1 cellular context compared by ENCODE assay signal in genomic region chr2:168246483-168247340, GRCh38.
TF ChIP-seq lines count a peak whose summit lies in the region.

No MANE protein-coding gene starts in this region.

TF ChIP-seq in HepG2, 621 proteins besides CTCF, POLR2A, EP300 and RAD21 (continued from another document and continues in another):
- TF ChIP-seq ZNF180 (CRISPR knock-in tag; IDR thresholded peaks at IDR 0.05; ENCODE audit: borderline replicate concordance, low read depth) = no peak
- TF ChIP-seq, protein P1, sequence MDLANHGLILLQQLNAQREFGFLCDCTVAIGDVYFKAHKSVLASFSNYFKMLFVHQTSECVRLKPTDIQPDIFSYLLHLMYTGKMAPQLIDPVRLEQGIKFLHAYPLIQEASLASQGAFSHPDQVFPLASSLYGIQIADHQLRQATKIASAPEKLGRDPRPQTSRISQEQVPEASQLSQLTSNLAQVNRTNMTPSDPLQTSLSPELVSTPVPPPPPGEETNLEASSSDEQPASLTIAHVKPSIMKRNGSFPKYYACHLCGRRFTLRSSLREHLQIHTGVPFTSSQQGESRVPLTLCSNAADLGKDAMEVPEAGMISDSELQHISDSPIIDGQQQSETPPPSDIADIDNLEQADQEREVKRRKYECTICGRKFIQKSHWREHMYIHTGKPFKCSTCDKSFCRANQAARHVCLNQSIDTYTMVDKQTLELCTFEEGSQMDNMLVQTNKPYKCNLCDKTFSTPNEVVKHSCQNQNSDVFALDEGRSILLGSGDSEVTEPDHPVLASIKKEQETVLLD (CRISPR knock-in tag; IDR thresholded peaks at IDR 0.05; ENCODE audit: low read depth) = no peak
- 0 out of 2 replicates have a peak, but pooled peaks have one; percentile 35 for TF ChIP-seq ZNF432 (CRISPR knock-in tag; IDR thresholded peaks at IDR 0.05; ENCODE audit: borderline replicate concordance)
- no peak for TF ChIP-seq PPARG (CRISPR knock-in tag; conservative IDR thresholded peaks at IDR 0.05)
- TF ChIP-seq SALL1 (CRISPR knock-in tag; IDR thresholded peaks at IDR 0.05) = peak; percentile 71
- peak; percentile 56 for TF ChIP-seq AGO1 (IDR thresholded peaks at IDR 0.05; ENCODE audit: low read depth, low read length, poor library complexity, severe bottlenecking)
- no peak for TF ChIP-seq THAP7 (CRISPR knock-in tag; IDR thresholded peaks at IDR 0.05)
- TF ChIP-seq SKI (IDR thresholded peaks at IDR 0.05; ENCODE audit: partially characterized antibody) = peak; percentile 9
- no peak for TF ChIP-seq GMEB1 (CRISPR knock-in tag; IDR thresholded peaks at IDR 0.05; ENCODE audit: borderline replicate concordance)
- peak; percentile 66 for TF ChIP-seq FOXO1 (CRISPR knock-in tag; IDR thresholded peaks at IDR 0.05)
- peak; percentile 25; the same call in 1 of the 2 replicates for TF ChIP-seq HIVEP1 (CRISPR knock-in tag; IDR thresholded peaks at IDR 0.05)
- peak; percentile 31; the same call in 1 of the 2 replicates for TF ChIP-seq GATAD2A (CRISPR knock-in tag; IDR thresholded peaks at IDR 0.05)
- TF ChIP-seq TEAD3 (CRISPR knock-in tag; optimal IDR thresholded peaks at IDR 0.05; ENCODE audit: borderline replicate concordance) = peak; percentile 46
- no peak for TF ChIP-seq SNAI1 (CRISPR knock-in tag; IDR thresholded peaks at IDR 0.05; ENCODE audit: borderline replicate concordance)
- TF ChIP-seq ZNF792 (CRISPR knock-in tag; IDR thresholded peaks at IDR 0.05) = peak; percentile 48; the same call in 1 of the 2 replicates
- TF ChIP-seq HMGXB3 (CRISPR knock-in tag; IDR thresholded peaks at IDR 0.05; ENCODE audit: borderline replicate concordance) = peak; percentile 50; the same call in 1 of the 2 replicates
- TF ChIP-seq RERE (CRISPR knock-in tag; IDR thresholded peaks at IDR 0.05; ENCODE audit: low read depth) = 0 out of 2 replicates have a peak, but pooled peaks have one; percentile 12
- TF ChIP-seq, protein P2, sequence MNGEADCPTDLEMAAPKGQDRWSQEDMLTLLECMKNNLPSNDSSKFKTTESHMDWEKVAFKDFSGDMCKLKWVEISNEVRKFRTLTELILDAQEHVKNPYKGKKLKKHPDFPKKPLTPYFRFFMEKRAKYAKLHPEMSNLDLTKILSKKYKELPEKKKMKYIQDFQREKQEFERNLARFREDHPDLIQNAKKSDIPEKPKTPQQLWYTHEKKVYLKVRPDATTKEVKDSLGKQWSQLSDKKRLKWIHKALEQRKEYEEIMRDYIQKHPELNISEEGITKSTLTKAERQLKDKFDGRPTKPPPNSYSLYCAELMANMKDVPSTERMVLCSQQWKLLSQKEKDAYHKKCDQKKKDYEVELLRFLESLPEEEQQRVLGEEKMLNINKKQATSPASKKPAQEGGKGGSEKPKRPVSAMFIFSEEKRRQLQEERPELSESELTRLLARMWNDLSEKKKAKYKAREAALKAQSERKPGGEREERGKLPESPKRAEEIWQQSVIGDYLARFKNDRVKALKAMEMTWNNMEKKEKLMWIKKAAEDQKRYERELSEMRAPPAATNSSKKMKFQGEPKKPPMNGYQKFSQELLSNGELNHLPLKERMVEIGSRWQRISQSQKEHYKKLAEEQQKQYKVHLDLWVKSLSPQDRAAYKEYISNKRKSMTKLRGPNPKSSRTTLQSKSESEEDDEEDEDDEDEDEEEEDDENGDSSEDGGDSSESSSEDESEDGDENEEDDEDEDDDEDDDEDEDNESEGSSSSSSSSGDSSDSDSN (CRISPR knock-in tag; IDR thresholded peaks at IDR 0.05) = peak; percentile 98
- TF ChIP-seq ZFP91 (CRISPR knock-in tag; IDR thresholded peaks at IDR 0.05; ENCODE audit: borderline replicate concordance) = peak; percentile 82; the same call in 1 of the 2 replicates
- TF ChIP-seq, protein P3, sequence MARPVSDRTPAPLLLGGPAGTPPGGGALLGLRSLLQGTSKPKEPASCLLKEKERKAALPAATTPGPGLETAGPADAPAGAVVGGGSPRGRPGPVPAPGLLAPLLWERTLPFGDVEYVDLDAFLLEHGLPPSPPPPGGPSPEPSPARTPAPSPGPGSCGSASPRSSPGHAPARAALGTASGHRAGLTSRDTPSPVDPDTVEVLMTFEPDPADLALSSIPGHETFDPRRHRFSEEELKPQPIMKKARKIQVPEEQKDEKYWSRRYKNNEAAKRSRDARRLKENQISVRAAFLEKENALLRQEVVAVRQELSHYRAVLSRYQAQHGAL (CRISPR knock-in tag; IDR thresholded peaks at IDR 0.05; ENCODE audit: not compliant biosample characterization) = peak; percentile 28
- TF ChIP-seq MTA1 (CRISPR knock-in tag; IDR thresholded peaks at IDR 0.05; ENCODE audit: borderline replicate concordance) = peak; percentile 65; the same call in 1 of the 2 replicates
- TF ChIP-seq RBFOX2 (IDR thresholded peaks at IDR 0.05; ENCODE audit: low read depth, low read length) = peak; percentile 75
- 0 out of 2 replicates have a peak, but pooled peaks have one; percentile 36 for TF ChIP-seq IRF9 (CRISPR knock-in tag; IDR thresholded peaks at IDR 0.05; ENCODE audit: borderline replicate concordance)
- TF ChIP-seq ZNF710 (CRISPR knock-in tag; IDR thresholded peaks at IDR 0.05; ENCODE audit: borderline replicate concordance) = peak; percentile 36; the same call in 1 of the 2 replicates
- TF ChIP-seq SALL2 (CRISPR knock-in tag; IDR thresholded peaks at IDR 0.05) = peak; percentile 58
- TF ChIP-seq EEA1 (CRISPR knock-in tag; IDR thresholded peaks at IDR 0.05; ENCODE audit: borderline replicate concordance) = peak; percentile 77; the same call in 1 of the 2 replicates
- no peak for TF ChIP-seq U2AF1 (optimal IDR thresholded peaks at IDR 0.05; ENCODE audit: low read depth, low read length)
- TF ChIP-seq SIN3A (IDR thresholded peaks at IDR 0.05; ENCODE audit: borderline replicate concordance, low read depth, low read length) = peak; percentile 25; the same call in 1 of the 2 replicates
- TF ChIP-seq ZNF547 (CRISPR knock-in tag; IDR thresholded peaks at IDR 0.05) = peak; percentile 76; the same call in 1 of the 2 replicates
- peak; percentile 54 for TF ChIP-seq HDAC2 (CRISPR knock-in tag; IDR thresholded peaks at IDR 0.05)
- TF ChIP-seq TEAD2 (CRISPR knock-in tag; IDR thresholded peaks at IDR 0.05) = no peak
- TF ChIP-seq KDM2A (CRISPR knock-in tag; IDR thresholded peaks at IDR 0.05; ENCODE audit: borderline replicate concordance, low read depth) = peak; percentile 82
